Comparison of ENCODE assay signal across 8 cellular contexts in the genomic region with DNA sequence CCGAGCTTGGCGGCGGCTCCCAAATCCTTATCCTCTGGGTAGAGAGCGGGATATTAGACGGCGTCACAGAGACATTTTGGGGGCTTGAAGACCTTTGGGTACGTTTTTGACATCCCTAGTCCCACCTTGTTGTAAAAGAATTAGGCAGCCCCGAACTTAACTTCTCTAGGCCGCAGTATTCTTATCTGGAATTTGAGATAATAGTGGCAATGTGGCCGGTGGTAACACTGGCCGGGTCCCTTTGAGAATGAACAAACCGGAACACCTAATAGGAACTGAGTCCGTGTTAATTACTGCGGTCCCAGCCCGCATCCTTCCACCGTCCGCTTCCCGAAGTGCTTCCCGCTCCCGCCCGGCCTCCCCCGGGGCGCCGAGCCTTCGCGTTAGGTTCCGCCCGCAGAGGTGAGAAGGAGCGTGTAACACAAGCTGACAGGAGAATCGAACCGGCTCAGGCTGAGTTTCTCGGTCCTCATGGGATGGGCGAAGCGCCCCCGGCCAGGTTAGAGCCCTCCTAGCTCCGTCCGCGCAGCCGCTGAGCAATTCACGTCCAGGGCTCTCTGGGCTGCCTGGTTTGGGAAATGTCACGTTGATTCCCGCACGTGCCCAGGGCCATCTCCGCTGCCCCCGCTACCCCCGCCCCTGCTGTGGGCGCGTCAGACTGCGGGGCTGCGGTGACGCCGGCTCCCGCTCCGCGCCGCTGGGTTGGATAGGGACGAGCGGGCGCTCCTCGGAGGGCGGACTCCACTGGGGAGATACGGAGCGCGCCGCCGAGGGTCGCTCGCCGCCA. TPM values are rescaled to one million over a fixed set of nuclear protein-coding genes. Genes with fewer than 3 reads are reported as not detected.
A peak's percentile ranks its signal among the peaks of the same experiment; 100 is the strongest.
DNase-seq lines count a peak whose midpoint lies in the region; ATAC-seq and TF ChIP-seq lines count a peak whose summit lies in the region.

No MANE protein-coding gene starts in this region.

- TF ChIP-seq CTCF in PC-3 (conservative IDR thresholded peaks at IDR 0.05; ENCODE audit: low read depth, low read length) (no peak), fibroblast of the aortic adventitia (IDR thresholded peaks at IDR 0.05; ENCODE audit: insufficient read depth, low read length) (no peak), neural cell (IDR thresholded peaks at IDR 0.05; ENCODE audit: poor library complexity, severe bottlenecking) (no peak)

- BruUV-seq in PC-3 (replicated peaks; lab: Mats Ljungman, UMichigan): TSS peak; percentile 42

- ATAC-seq in PC-3: no peak
- ATAC-seq in GM19467 (IDR thresholded peaks at IDR 0.05; ENCODE audit: unreplicated experiment): no peak

- peak overlapping the region; percentile 32; the same call in 1 of the 2 replicates for H3K9ac ChIP-seq in PC-3 (ENCODE audit: low read length)
- H3K9ac ChIP-seq in neural cell (ENCODE audit: low read length): no peak overlapping the region

- TF ChIP-seq RAD21 in neural cell (conservative IDR thresholded peaks at IDR 0.05): no peak

- no peaks in the 10 kb centered on the region for H3F3A ChIP-seq in PC-3 (ENCODE audit: low read length, unreplicated experiment)
- H3F3A ChIP-seq in neural cell (ENCODE audit: insufficient read depth, low read length, poor library complexity, severe bottlenecking): no peaks in the 10 kb centered on the region

- peak overlapping the region; percentile 99 for H2AFZ ChIP-seq in PC-3 (ENCODE audit: low read length)
- no peak overlapping the region for H2AFZ ChIP-seq in neural cell (ENCODE audit: low read depth, low read length)

- peaks cover 34% of the 10 kb centered on the region for H3K79me2 ChIP-seq in PC-3 (ENCODE audit: low read length)
- no peaks in the 10 kb centered on the region for H3K79me2 ChIP-seq in neural cell (replicated peaks; ENCODE audit: insufficient read depth, low read length)

- H4K20me1 ChIP-seq in PC-3 (ENCODE audit: low read length) (no peaks in the 10 kb centered on the region), neural cell (ENCODE audit: insufficient read depth) (no peaks in the 10 kb centered on the region)

- H3K9me3 ChIP-seq in PC-3 (ENCODE audit: low read length) (no peaks in the 10 kb centered on the region), neural cell (ENCODE audit: low read length) (no peaks in the 10 kb centered on the region)

- no peaks in the 10 kb centered on the region for H3K27me3 ChIP-seq in PC-3 (ENCODE audit: low read length)
- H3K27me3 ChIP-seq in neural cell (ENCODE audit: insufficient read depth, low read depth, low read length): peaks cover 42% of the 10 kb centered on the region

- peak overlapping the region; percentile 81 for H3K4me3 ChIP-seq in PC-3 (ENCODE audit: low read length)
- H3K4me3 ChIP-seq in fibroblast of the aortic adventitia (ENCODE audit: low read depth, low read length): peak overlapping the region; percentile 81
- peak overlapping the region; percentile 62 for H3K4me3 ChIP-seq in neural cell (ENCODE audit: low read length)

- POLR2A ChIA-PET in PC-3 (lab: Charles Lee; ENCODE audit: unreplicated experiment): no interaction called here

- TF ChIP-seq EP300 in neural cell (conservative IDR thresholded peaks at IDR 0.05; ENCODE audit: poor library complexity, severe bottlenecking): no peak

- DNase-seq in Ammon's horn (ENCODE audit: low spot score) (peak; percentile 54), PC-3 (no peak), fibroblast of the aortic adventitia (ENCODE audit: low read depth) (peak; percentile 38), cerebellum (ENCODE audit: low spot score) (no peak), cerebellar nuclear complex (lab: John Stamatoyannopoulos, UW) (no peak)
- no peak for DNase-seq in stimulated activated CD8-positive, alpha-beta memory T cell treated with anti-CD3 and anti-CD28 coated beads, Interleukin-4, amount 100 ng/mL, for 48 hours

- CTCF ChIA-PET in PC-3 (lab: Charles Lee): no interaction called here

- H3K4me2 ChIP-seq in PC-3 (ENCODE audit: low read length) (peak overlapping the region; percentile 96), neural cell (ENCODE audit: low read length) (no peak overlapping the region)

- H3K27ac ChIP-seq in PC-3 (ENCODE audit: low read length): no peak overlapping the region
- H3K27ac ChIP-seq in neural cell (ENCODE audit: low read length): no peak overlapping the region

- intact Hi-C loops in PC-3 (cut with micrococcal nuclease): loop anchor here (10.0 kb wide), 2 partner anchors 185 to 275 kb away; no protein-coding TSS in a partner anchor

- peaks cover 8% of the 10 kb centered on the region for H3K4me1 ChIP-seq in PC-3 (ENCODE audit: insufficient read depth, low read length)

- H3K9me2 ChIP-seq in PC-3 (replicated peaks; ENCODE audit: low read length) (no peaks in the 10 kb centered on the region), neural cell (ENCODE audit: insufficient read depth, low read length) (no peaks in the 10 kb centered on the region)

- no peaks in the 10 kb centered on the region for H3K36me3 ChIP-seq in PC-3 (ENCODE audit: low read depth, low read length)
- no peaks in the 10 kb centered on the region for H3K36me3 ChIP-seq in neural cell (ENCODE audit: insufficient read depth, low read length)

TF ChIP-seq in neural cell, 6 proteins besides CTCF, POLR2A, EP300 and RAD21:
- TF ChIP-seq POLR2AphosphoS5 (IDR thresholded peaks at IDR 0.05): no peak
- no peak for TF ChIP-seq EZH2 (IDR thresholded peaks at IDR 0.05; ENCODE audit: borderline replicate concordance, insufficient read depth, low read length, poor library complexity, severe bottlenecking)
- TF ChIP-seq, protein P1, sequence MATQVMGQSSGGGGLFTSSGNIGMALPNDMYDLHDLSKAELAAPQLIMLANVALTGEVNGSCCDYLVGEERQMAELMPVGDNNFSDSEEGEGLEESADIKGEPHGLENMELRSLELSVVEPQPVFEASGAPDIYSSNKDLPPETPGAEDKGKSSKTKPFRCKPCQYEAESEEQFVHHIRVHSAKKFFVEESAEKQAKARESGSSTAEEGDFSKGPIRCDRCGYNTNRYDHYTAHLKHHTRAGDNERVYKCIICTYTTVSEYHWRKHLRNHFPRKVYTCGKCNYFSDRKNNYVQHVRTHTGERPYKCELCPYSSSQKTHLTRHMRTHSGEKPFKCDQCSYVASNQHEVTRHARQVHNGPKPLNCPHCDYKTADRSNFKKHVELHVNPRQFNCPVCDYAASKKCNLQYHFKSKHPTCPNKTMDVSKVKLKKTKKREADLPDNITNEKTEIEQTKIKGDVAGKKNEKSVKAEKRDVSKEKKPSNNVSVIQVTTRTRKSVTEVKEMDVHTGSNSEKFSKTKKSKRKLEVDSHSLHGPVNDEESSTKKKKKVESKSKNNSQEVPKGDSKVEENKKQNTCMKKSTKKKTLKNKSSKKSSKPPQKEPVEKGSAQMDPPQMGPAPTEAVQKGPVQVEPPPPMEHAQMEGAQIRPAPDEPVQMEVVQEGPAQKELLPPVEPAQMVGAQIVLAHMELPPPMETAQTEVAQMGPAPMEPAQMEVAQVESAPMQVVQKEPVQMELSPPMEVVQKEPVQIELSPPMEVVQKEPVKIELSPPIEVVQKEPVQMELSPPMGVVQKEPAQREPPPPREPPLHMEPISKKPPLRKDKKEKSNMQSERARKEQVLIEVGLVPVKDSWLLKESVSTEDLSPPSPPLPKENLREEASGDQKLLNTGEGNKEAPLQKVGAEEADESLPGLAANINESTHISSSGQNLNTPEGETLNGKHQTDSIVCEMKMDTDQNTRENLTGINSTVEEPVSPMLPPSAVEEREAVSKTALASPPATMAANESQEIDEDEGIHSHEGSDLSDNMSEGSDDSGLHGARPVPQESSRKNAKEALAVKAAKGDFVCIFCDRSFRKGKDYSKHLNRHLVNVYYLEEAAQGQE (IDR thresholded peaks at IDR 0.05; ENCODE audit: borderline replicate concordance): no peak

RNA-seq across cellular contexts. Expression of a gene that starts 0.8 kb away (rescaled TPM):
- total RNA-seq in PC-3 (2014; rRNA removed): 32.0 and 38.0 TPM in 2 replicates
- total RNA-seq in fibroblast of the aortic adventitia (ENCODE audit: low replicate concordance): 375 and 661 TPM in 2 replicates
- polyA plus RNA-seq in neural cell: 0.98 TPM in 1 of 2 replicates, not detected in the other
- 0.23 TPM in 1 of 2 replicates, not detected in the other for polyA minus RNA-seq in neural cell
- total RNA-seq in cerebellum: 39.6 TPM

Comparison
In these comparisons a context has a peak if more than half of its experiments do, and no peak if none do; other contexts are left out.
1. DNase-seq: peak in Ammon's horn (single experiment) and fibroblast of the aortic adventitia (single experiment); none in PC-3 (single experiment), cerebellum (single experiment), stimulated activated CD8-positive, alpha-beta memory T cell treated with anti-CD3 and anti-CD28 coated beads, Interleukin-4, amount 100 ng/mL, for 48 hours (single experiment) and cerebellar nuclear complex (0 of 2).
2. Peak in every context shown above with its lines, with median percentiles within 50 percentile points of each other: H3K4me3 ChIP-seq.